ENCODE assay signal across 18 cellular contexts in genomic region chr11:125773516-125773915, GRCh38. TPM values are rescaled to one million over a fixed set of nuclear protein-coding genes. Genes with fewer than 3 reads are reported as not detected.
DNase-seq lines count a peak whose midpoint lies in the region; ATAC-seq and TF ChIP-seq lines count a peak whose summit lies in the region.
"Had no signal": no experiment of that assay in that cellular context is flagged by ENCODE, and none has a peak within 500 bp of the region (broad histone marks: within the 10 kb centered on the region; RNA-seq: fewer than 3 reads in every experiment).

No MANE protein-coding gene starts in this region.

- DNase-seq in NCI-H226 = peak; percentile 60
- peak; percentile 2 for DNase-seq in choroid plexus epithelial cell (ENCODE audit: low read depth)
- DNase-seq in mesenchymal stem cell = no peak
- no peak for DNase-seq in stimulated activated CD4-positive, alpha-beta T cell treated with anti-CD3 and anti-CD28 coated beads, Interleukin-2, amount 100 ng/mL, for 48 hours
- no peak for DNase-seq in hepatocyte (ENCODE audit: low spot score)
- no peak for DNase-seq in activated T-cell treated with anti-CD3 and anti-CD28 coated beads, Interleukin-2, amount 50 U/mL, for 1 hour
- DNase-seq: Caco-2, DMS53, NCI-H1092, NCI-H2107, NCI-H345, NCI-H748 treated with DMSO at 0.1 percent for 48 hours, PC-9 had no signal

- H3K9me3 ChIP-seq in mesenchymal stem cell (ENCODE audit: control insufficient read depth, low read length) (no peaks in the 10 kb centered on the region), hepatocyte (ENCODE audit: low read depth) (no peaks in the 10 kb centered on the region)
- H3K9me3 ChIP-seq: Caco-2 had no signal

- no peak overlapping the region for H4K8ac ChIP-seq in mesenchymal stem cell (ENCODE audit: low read length)

- H3K27ac ChIP-seq in ACC112 (ENCODE audit: low read depth, low read length) (peak overlapping the region; percentile 42; the same call in 1 of the 2 replicates), mesenchymal stem cell (ENCODE audit: low read length, poor library complexity, severe bottlenecking) (no peak overlapping the region), hepatocyte (no peak overlapping the region)
- H3K27ac ChIP-seq: PC-9 had no signal

- no peak overlapping the region for H3K14ac ChIP-seq in mesenchymal stem cell (ENCODE audit: low read length in 2 of 2)

- H3K4me1 ChIP-seq in ACC112 (ENCODE audit: control insufficient read depth, insufficient read depth, low read length, unreplicated experiment) = peaks cover 14% of the 10 kb centered on the region
- H3K4me1 ChIP-seq in mesenchymal stem cell (ENCODE audit: control insufficient read depth, insufficient read depth, low read depth, low read length) = no peaks in the 10 kb centered on the region
- no peaks in the 10 kb centered on the region for H3K4me1 ChIP-seq in hepatocyte (ENCODE audit: insufficient read depth)
- H3K4me1 ChIP-seq: Caco-2 had no signal

- no peak overlapping the region for H3K4ac ChIP-seq in mesenchymal stem cell (ENCODE audit: low read depth in 1 of 2, low read length in 2 of 2)

- no peaks in the 10 kb centered on the region for H3K79me2 ChIP-seq in ACC112 (ENCODE audit: control insufficient read depth, insufficient read depth, low read length, unreplicated experiment)
- H3K79me2 ChIP-seq in hepatocyte = no peaks in the 10 kb centered on the region

- H3K4me3 ChIP-seq in ACC112 (ENCODE audit: low read depth, low read length) (no peak overlapping the region), choroid plexus epithelial cell (ENCODE audit: low read depth, low read length) (no peak overlapping the region), mesenchymal stem cell (ENCODE audit: insufficient read depth in 1 of 2, low read depth in 1 of 2, low read length in 2 of 2) (peak overlapping the region in 1 of 2 experiments; percentile 46), hepatocyte (no peak overlapping the region)
- H3K4me3 ChIP-seq: GM12878, K562, PC-9 had no signal

- H3K27me3 ChIP-seq in ACC112 (ENCODE audit: insufficient read depth, low read length) (peaks cover 16% of the 10 kb centered on the region), mesenchymal stem cell (ENCODE audit: control insufficient read depth in 1 of 2, insufficient read depth in 1 of 2, low read length in 2 of 2) (peaks cover 8 to 20% of the 10 kb centered on the region in 2 experiments), hepatocyte (no peaks in the 10 kb centered on the region)

- no peak overlapping the region for H2AK5ac ChIP-seq in mesenchymal stem cell (ENCODE audit: low read length, severe bottlenecking)

- H3K9me2 ChIP-seq in hepatocyte (replicated peaks; ENCODE audit: insufficient read depth) = no peaks in the 10 kb centered on the region

- H3K4me2 ChIP-seq in mesenchymal stem cell (ENCODE audit: low read length, poor library complexity, severe bottlenecking) (no peak overlapping the region), hepatocyte (no peak overlapping the region)
- H3K4me2 ChIP-seq: PC-9 had no signal

- H2BK15ac ChIP-seq in mesenchymal stem cell (ENCODE audit: low read depth, poor library complexity, severe bottlenecking) = no peak overlapping the region

- peak overlapping the region; percentile 39 for H3K9ac ChIP-seq in mesenchymal stem cell (ENCODE audit: low read length)

- H3K36me3 ChIP-seq in ACC112 (ENCODE audit: insufficient read depth, low read length) (no peaks in the 10 kb centered on the region), mesenchymal stem cell (ENCODE audit: control insufficient read depth in 1 of 2, insufficient read depth in 2 of 2, low read depth in 1 of 2, low read length in 2 of 2) (no peaks in the 10 kb centered on the region), hepatocyte (replicated peaks; ENCODE audit: insufficient read depth, low read depth) (no peaks in the 10 kb centered on the region)

- no peak overlapping the region for H4K91ac ChIP-seq in mesenchymal stem cell (ENCODE audit: low read length)

- H3K23ac ChIP-seq in mesenchymal stem cell (ENCODE audit: low read length in 2 of 2) = no peak overlapping the region

- no peaks in the 10 kb centered on the region for H4K20me1 ChIP-seq in hepatocyte (ENCODE audit: insufficient read depth, poor library complexity, severe bottlenecking)

- H2BK5ac ChIP-seq in mesenchymal stem cell (ENCODE audit: low read depth, low read length, poor library complexity, severe bottlenecking) = no peak overlapping the region

- no peak overlapping the region for H2BK120ac ChIP-seq in mesenchymal stem cell (ENCODE audit: low read depth, low read length)

- no peaks in the 10 kb centered on the region for H3K79me1 ChIP-seq in mesenchymal stem cell (replicated peaks; ENCODE audit: low read length, poor library complexity, severe bottlenecking)

- H3K18ac ChIP-seq in mesenchymal stem cell (ENCODE audit: low read depth in 1 of 2, low read length in 2 of 2) = no peak overlapping the region

- no peak overlapping the region for H2BK12ac ChIP-seq in mesenchymal stem cell (ENCODE audit: low read length in 2 of 2)

- ATAC-seq in HG02759 (IDR thresholded peaks at IDR 0.05; ENCODE audit: unreplicated experiment) = no peak
- ATAC-seq: GM12878, K562 had no signal

- 64% methylated on average over 3 of the region's 3 CpGs for WGBS in mesenchymal stem cell
- 77% methylated on average over 3 of the region's 3 CpGs for WGBS in hepatocyte (ENCODE audit: low lambda C conversion rate, missing lambda C conversion rate)

- H2AFZ ChIP-seq in ACC112 (ENCODE audit: low read length, unreplicated experiment) (no peak overlapping the region), mesenchymal stem cell (ENCODE audit: low read depth, low read length) (no peak overlapping the region), hepatocyte (no peak overlapping the region)
- H2AFZ ChIP-seq: PC-9 had no signal

- TF ChIP-seq CTCF in choroid plexus epithelial cell (conservative IDR thresholded peaks at IDR 0.05; ENCODE audit: low read depth, low read length) (no peak), hepatocyte (IDR thresholded peaks at IDR 0.05; ENCODE audit: poor library complexity) (no peak)

RNA-seq across cellular contexts. Expression of gene PATE2, which starts 5.1 kb away (rescaled TPM):
- polyA plus RNA-seq in mesenchymal stem cell (2013, experiment 1 of 2) = not detected
- not detected for polyA plus RNA-seq in mesenchymal stem cell (2013, experiment 2 of 2)
- total RNA-seq in hepatocyte = not detected in 2 replicates
- 0.16 and 0.69 TPM in 2 replicates for polyA plus RNA-seq in hepatocyte
- total RNA-seq: Caco-2, G401, K562 had no signal
- polyA plus RNA-seq: K562 had no signal

RNA-seq across cellular contexts. Expression of gene PATE3, which starts 14.4 kb away (rescaled TPM):
- not detected for polyA plus RNA-seq in mesenchymal stem cell (2013, experiment 1 of 2)
- not detected for polyA plus RNA-seq in mesenchymal stem cell (2013, experiment 2 of 2)
- total RNA-seq in hepatocyte = not detected in 2 replicates
- polyA plus RNA-seq in hepatocyte = not detected in 2 replicates
- total RNA-seq: Caco-2, G401, GM12878, K562, PC-9 had no signal
- polyA plus RNA-seq: GM12878, K562 had no signal

RNA-seq across cellular contexts. Expression of gene PATE1, which starts 27.4 kb away (rescaled TPM):
- polyA plus RNA-seq in mesenchymal stem cell (2013, experiment 1 of 2) = not detected
- not detected for polyA plus RNA-seq in mesenchymal stem cell (2013, experiment 2 of 2)
- not detected in 2 replicates for total RNA-seq in hepatocyte
- not detected in 2 replicates for polyA plus RNA-seq in hepatocyte
- total RNA-seq: Caco-2, G401, GM12878, K562, PC-9 had no signal
- polyA plus RNA-seq: GM12878, K562 had no signal

RNA-seq across cellular contexts. Expression of gene PATE4, which starts 59.6 kb away (rescaled TPM):
- not detected for polyA plus RNA-seq in mesenchymal stem cell (2013, experiment 1 of 2)
- polyA plus RNA-seq in mesenchymal stem cell (2013, experiment 2 of 2) = not detected
- total RNA-seq in hepatocyte = not detected in 2 replicates
- 0.35 TPM in 1 of 2 replicates, not detected in the other for polyA plus RNA-seq in hepatocyte
- total RNA-seq: Caco-2, G401, GM12878, K562, PC-9 had no signal
- polyA plus RNA-seq: K562 had no signal

Comparison
In these comparisons a context has a peak if more than half of its experiments do, and no peak if none do; other contexts are left out.
1. DNase-seq: peak in NCI-H226 (single experiment) and choroid plexus epithelial cell (single experiment); none in mesenchymal stem cell (single experiment), stimulated activated CD4-positive, alpha-beta T cell treated with anti-CD3 and anti-CD28 coated beads, Interleukin-2, amount 100 ng/mL, for 48 hours (0 of 2), hepatocyte (single experiment) and activated T-cell treated with anti-CD3 and anti-CD28 coated beads, Interleukin-2, amount 50 U/mL, for 1 hour (single experiment).